Comparison of ENCODE assay signal across 8 cellular contexts in the genomic region with DNA sequence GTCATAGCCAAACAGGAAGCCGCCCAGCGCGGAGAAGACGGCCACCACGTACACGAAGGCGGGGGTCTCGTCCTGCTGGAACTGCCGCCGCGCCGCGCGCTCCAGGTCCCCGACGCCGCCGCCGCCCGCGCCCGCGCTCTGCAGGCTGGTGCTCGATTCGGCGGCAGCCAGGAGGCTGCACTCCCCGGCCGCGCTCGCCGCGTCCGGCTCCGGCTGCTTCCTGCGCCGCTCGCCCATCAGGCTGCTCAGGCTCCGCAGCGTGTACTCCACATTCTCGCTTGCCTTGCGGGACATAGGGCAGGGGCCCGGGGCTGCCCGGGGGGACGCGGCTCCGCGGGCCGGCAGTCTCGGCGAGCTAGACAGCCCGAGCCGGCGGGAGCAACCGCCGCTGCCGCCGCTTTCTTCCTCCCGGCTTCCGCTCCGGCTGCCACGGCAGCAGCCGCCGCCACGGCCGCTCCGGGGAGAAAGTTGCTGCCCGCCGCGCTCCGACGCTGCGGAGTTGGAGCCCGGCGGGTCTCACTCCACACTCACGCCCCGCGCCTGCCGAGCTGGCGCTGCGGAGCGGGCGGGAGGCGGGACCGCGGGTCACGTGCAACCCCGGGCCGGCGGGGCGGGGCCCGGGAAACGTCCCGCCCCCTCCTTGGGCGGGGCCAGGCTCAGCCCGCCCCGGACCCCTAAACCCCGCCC. TPM values are rescaled to one million over a fixed set of nuclear protein-coding genes. Genes with fewer than 3 reads are reported as not detected.
A peak's percentile ranks its signal among the peaks of the same experiment; 100 is the strongest.
DNase-seq lines count a peak whose midpoint lies in the region; ATAC-seq and TF ChIP-seq lines count a peak whose summit lies in the region.

SLC2A13 (minus strand) TSS at position 567 of the 687 bp plus-strand sequence; CDS start at position 294, 273 bp downstream.

- H3K4me3 ChIP-seq in AG09309 (ENCODE audit: control insufficient read depth, low read depth, low read length) = peak within 1 kb of the TSS; percentile 72
- H3K4me3 ChIP-seq in dorsolateral prefrontal cortex = peak within 1 kb of the TSS; percentile 60 to 97 (median 87)
- peak within 1 kb of the TSS; percentile 90 for H3K4me3 ChIP-seq in lower lobe of right lung

- no peaks in the 10 kb centered on the region for H3K36me3 ChIP-seq in lower lobe of right lung

- no peaks in the 10 kb centered on the region for H3K9me3 ChIP-seq in lower lobe of right lung

- intact Hi-C loops in dorsolateral prefrontal cortex (cut with DNase I) (loop anchor here (5.0 kb wide), 3 partner anchors 93 to 338 kb away; no protein-coding TSS in a partner anchor), lower lobe of right lung (cut with DNase I) (no loop called here)

- DNase-seq in AG09309 (ENCODE audit: low read depth) (peak; percentile 4), NCI-H510A (lab: John Stamatoyannopoulos, UW) (peak; percentile 5), dorsolateral prefrontal cortex (peak; percentile 54 to 91 (median 75)), lower lobe of right lung (peak; percentile 82)
- peak; percentile 58 to 65 for DNase-seq in activated CD4-positive, alpha-beta T cell treated with anti-CD3 and anti-CD28 coated beads, Interleukin-2, amount 50 U/mL, for 4 hours
- peak; percentile 45 to 68 (median 64) for DNase-seq in stimulated activated CD4-positive, alpha-beta T cell treated with anti-CD3 and anti-CD28 coated beads, TNF-alpha, amount 100 ng/mL, for 1 hour (ENCODE audit: low read depth in 3 of 3, low spot score in 1 of 3)

- H3K27ac ChIP-seq in dorsolateral prefrontal cortex = peak within 1 kb of the TSS in 55 of 59 donors; percentile 8 to 94 (median 81)
- peak within 1 kb of the TSS; percentile 83 for H3K27ac ChIP-seq in lower lobe of right lung

- TF ChIP-seq CTCF in AG09309 (IDR thresholded peaks at IDR 0.05; ENCODE audit: control insufficient read depth, insufficient read depth, low read depth, low read length, missing control alignments) (no peak), dorsolateral prefrontal cortex (IDR thresholded peaks at IDR 0.05 in 54 of 56, conservative IDR thresholded peaks at IDR 0.05 in 2 of 56; ENCODE audit: low read depth in 1 of 56, partially characterized antibody in 56 of 56) (peak in 31 of 56 donors; percentile 9 to 60 (median 36)), lower lobe of right lung (IDR thresholded peaks at IDR 0.05) (no peak)

- H3K27me3 ChIP-seq in dorsolateral prefrontal cortex (peaks cover 0 to 6% (median 0%) of the 10 kb centered on the region in 45 donors), lower lobe of right lung (ENCODE audit: low read depth) (no peaks in the 10 kb centered on the region)

- peaks cover 33% of the 10 kb centered on the region for H3K4me1 ChIP-seq in lower lobe of right lung

- peak; percentile 47 for ATAC-seq in GM18870 (IDR thresholded peaks at IDR 0.05; ENCODE audit: unreplicated experiment)
- peak; percentile 84 for ATAC-seq in HG03097 (IDR thresholded peaks at IDR 0.05; ENCODE audit: low FRiP score, unreplicated experiment)
- peak; percentile 97 to 98 for ATAC-seq in lower lobe of right lung

RNA-seq across cellular contexts. Expression of gene SLC2A13, which starts in this region (rescaled TPM):
- total RNA-seq in dorsolateral prefrontal cortex (100 to 1,000 TPM in 1 of 120 experiments, 10 to 100 TPM in 119; 18.4 to 103 (median 59.5) TPM), lower lobe of right lung (11.6 TPM)

Comparison
In these comparisons a context has a peak if more than half of its experiments do, and no peak if none do; other contexts are left out.
1. Peak in every context shown above with its lines: DNase-seq, ATAC-seq, H3K4me3 ChIP-seq and H3K27ac ChIP-seq.
2. DNase-seq: peak in every context shown above with its lines; median percentile 82 in lower lobe of right lung; 75 in dorsolateral prefrontal cortex; 64 in stimulated activated CD4-positive, alpha-beta T cell treated with anti-CD3 and anti-CD28 coated beads, TNF-alpha, amount 100 ng/mL, for 1 hour; 62 in activated CD4-positive, alpha-beta T cell treated with anti-CD3 and anti-CD28 coated beads, Interleukin-2, amount 50 U/mL, for 4 hours; 5 in NCI-H510A; 4 in AG09309.
3. CTCF ChIP-seq: peak in dorsolateral prefrontal cortex (31 of 56); none in AG09309 (single experiment) and lower lobe of right lung (single experiment).
4. ATAC-seq: peak in every context shown above with its lines; median percentile 98 in lower lobe of right lung; 84 in HG03097; 47 in GM18870.